In the genomic region with DNA sequence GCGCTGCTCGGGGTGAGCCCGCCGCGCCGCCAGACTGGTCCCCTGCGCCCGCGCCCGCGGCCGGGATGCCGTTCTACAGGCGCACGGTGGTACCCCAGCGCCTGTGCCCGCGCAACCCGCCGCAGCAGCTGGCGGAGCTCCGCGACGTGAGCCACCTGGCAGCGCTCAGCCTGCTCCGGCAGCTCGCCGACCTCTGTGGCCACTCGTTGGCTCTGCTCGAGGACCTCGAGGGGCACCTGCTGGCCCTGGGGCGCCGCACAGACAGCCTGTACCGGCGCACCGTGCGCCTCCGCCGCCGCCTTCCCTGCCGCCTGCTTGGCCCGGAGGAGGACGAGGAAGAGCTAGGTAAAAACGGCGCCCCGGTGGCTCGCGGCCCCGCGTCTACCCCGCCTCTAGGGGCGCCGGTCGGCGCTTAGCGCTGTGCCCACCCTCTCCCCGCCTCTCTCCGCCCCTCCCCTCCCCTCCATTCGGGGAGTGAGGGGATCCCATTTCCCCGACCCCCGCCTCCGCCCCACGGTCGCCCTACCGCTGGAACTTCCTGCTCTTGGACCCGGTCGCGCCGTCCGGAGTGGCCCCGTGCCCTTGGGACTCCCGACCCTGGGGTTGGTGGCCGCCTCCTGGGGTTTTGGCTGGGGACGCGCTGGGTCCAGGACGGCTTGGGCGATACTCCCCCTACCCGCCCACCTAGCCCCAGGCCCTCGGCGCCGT, we compare ENCODE assay signal across 8 cellular contexts. TPM values are rescaled to one million over a fixed set of nuclear protein-coding genes. Genes with fewer than 3 reads are reported as not detected.
DNase-seq lines count a peak whose midpoint lies in the region; ATAC-seq and TF ChIP-seq lines count a peak whose summit lies in the region.

No MANE protein-coding gene starts in this region.

- DNase-seq in ACHN, result peak; percentile 3
- peak; percentile 25 for DNase-seq in Jurkat, Clone E6-1 (ENCODE audit: low read depth, low spot score)
- peak; percentile 44 for DNase-seq in activated T-cell treated with anti-CD3 and anti-CD28 coated beads, Interleukin-2, amount 50 U/mL, for 1 hour
- DNase-seq in foreskin keratinocyte, result peak in 1 of 2 donors; percentile 32
- DNase-seq in psoas muscle, result peak in 1 of 2 donors; percentile 21
- DNase-seq in KG1 (lab: John Stamatoyannopoulos, UW), result no peak
- no peak for DNase-seq in pons (ENCODE audit: low spot score)
- DNase-seq in superior temporal gyrus (ENCODE audit: extremely low spot score), result no peak

- intact Hi-C loops in psoas muscle (cut with DNase I), result loop anchor here in 1 of 2 donors (2.0 kb wide), 1 partner anchor 216 kb away; no protein-coding TSS in a partner anchor

- no peaks in the 10 kb centered on the region for H3K36me3 ChIP-seq in psoas muscle (ENCODE audit: insufficient read depth in 1 of 2, low read depth in 1 of 2)

- no peaks in the 10 kb centered on the region for H3K4me1 ChIP-seq in foreskin keratinocyte
- no peaks in the 10 kb centered on the region for H3K4me1 ChIP-seq in psoas muscle

- H3K9me3 ChIP-seq in psoas muscle, result no peaks in the 10 kb centered on the region

- in situ Hi-C loops in ACHN (cut with HindIII; ENCODE audit: low pct_ligation_motif_present, low pct_unique_long_range_greater_than_20kb, low sequenced_read_pairs), result no loop called here

- peaks cover 25% of the 10 kb centered on the region for H3K27me3 ChIP-seq in foreskin keratinocyte
- H3K27me3 ChIP-seq in psoas muscle (ENCODE audit: insufficient read depth in 3 of 3, low read length in 2 of 3), result peaks cover 0 to 51% (median 0%) of the 10 kb centered on the region in 3 donors

- WGBS in psoas muscle, 3 donors, result 0 to 22% (median 1%) methylated on average over 28 to 81 of the region's 81 CpGs

- TF ChIP-seq CTCF in foreskin keratinocyte (conservative IDR thresholded peaks at IDR 0.05) (peak; percentile 40), psoas muscle (IDR thresholded peaks at IDR 0.05) (peak; percentile 16)

- ATAC-seq in foreskin keratinocyte (peak; percentile 74), psoas muscle (peak; percentile 37 to 83 (median 61))

- peak overlapping the region; percentile 43 for H3K4me3 ChIP-seq in Jurkat, Clone E6-1 (ENCODE audit: low read length)
- H3K4me3 ChIP-seq in psoas muscle, result peak overlapping the region; percentile 55

- no peak overlapping the region for H3K27ac ChIP-seq in foreskin keratinocyte
- no peak overlapping the region for H3K27ac ChIP-seq in psoas muscle

RNA-seq across cellular contexts. Expression of a gene that starts 0.5 kb away (rescaled TPM):
- polyA plus RNA-seq in Jurkat, Clone E6-1 (2012; ENCODE audit: insufficient read depth, insufficient read length), result 1.8 TPM
- total RNA-seq in foreskin keratinocyte (0.37 and 0.42 TPM in 2 replicates), psoas muscle (1 to 10 TPM; 1.9 to 4.4 (median 3.4) TPM)
- polyA plus RNA-seq in foreskin keratinocyte (0.06 and 0.07 TPM in 2 replicates), psoas muscle (under 1 TPM; 0.30 to 0.48 (median 0.40) TPM)

Comparison
In these comparisons a context has a peak if more than half of its experiments do, and no peak if none do; other contexts are left out.
1. DNase-seq: peak in ACHN (single experiment), Jurkat, Clone E6-1 (single experiment) and activated T-cell treated with anti-CD3 and anti-CD28 coated beads, Interleukin-2, amount 50 U/mL, for 1 hour (single experiment); none in KG1 (single experiment), pons (single experiment) and superior temporal gyrus (single experiment).